27 cellular contexts compared by ENCODE assay signal in the genomic region with DNA sequence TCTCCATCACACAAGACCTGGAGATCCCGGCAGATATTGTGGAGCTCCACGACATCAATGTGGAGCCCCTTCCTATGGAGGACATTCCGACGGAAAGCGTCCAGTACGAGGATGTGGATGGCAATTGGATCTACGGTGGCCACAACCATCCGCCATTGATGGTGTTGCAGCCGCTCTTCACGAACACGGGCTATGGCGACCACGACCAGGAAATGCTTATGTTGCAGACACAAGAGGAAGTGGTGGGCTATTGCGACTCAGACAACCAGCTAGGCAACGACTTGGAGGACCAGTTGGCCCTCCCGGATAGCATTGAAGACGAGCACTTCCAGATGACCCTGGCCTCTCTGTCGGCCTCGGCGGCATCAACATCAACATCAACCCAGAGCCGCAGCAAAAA.
"Had no signal": no experiment of that assay in that cellular context is flagged by ENCODE, and none has a peak within 500 bp of the region (broad histone marks: within the 10 kb centered on the region; RNA-seq: fewer than 3 reads in every experiment).

No MANE protein-coding gene starts in this region.

- H3K9me3 ChIP-seq: ovary, psoas muscle, right lobe of liver, sigmoid colon, thoracic aorta, thyroid gland, tibial nerve, upper lobe of left lung, uterus had no signal

- H3K4me1 ChIP-seq: parathyroid adenoma, psoas muscle, right lobe of liver, sigmoid colon, stomach, thyroid gland, tibial nerve, upper lobe of left lung, uterus had no signal

- H3K36me3 ChIP-seq: ovary, thoracic aorta, uterus had no signal

- ATAC-seq: naive thymus-derived CD8-positive, alpha-beta T cell; natural killer cell treated with Interleukin-12 subunit alpha and Interleukin-12 subunit beta and Interleukin-15 and Interleukin-18, amount 100 ng/mL, for 72 hours; psoas muscle; right cardiac atrium; right lobe of liver; stimulated activated memory B cell treated with anti-CD40 and anti-IgM and Interleukin-4, amounts not matched to agents 10 μg/mL and 1 μg/mL and 100 μg/mL, for 72 hours had no signal

- DNase-seq: naive B cell; naive thymus-derived CD8-positive, alpha-beta T cell; nephron progenitor cell; occipital lobe; ovary; posterior cingulate gyrus; psoas muscle; right lobe of liver; sigmoid colon; small intestine; stimulated activated CD4-positive, alpha-beta T cell treated with anti-CD3 and anti-CD28 coated beads, Interleukin-12 subunit alpha, Interleukin-12 subunit beta, amount 100 ng/mL, for 4 hours; stimulated activated CD4-positive, alpha-beta T cell treated with anti-CD3 and anti-CD28 coated beads, Interleukin-1b, Interleukin-23, amount 100 ng/mL, for 48 hours; stimulated activated CD4-positive, alpha-beta T cell treated with anti-CD3 and anti-CD28 coated beads, Interleukin-4, amount 100 ng/mL, for 1 hour; stimulated activated CD4-positive, alpha-beta T cell treated with anti-CD3 and anti-CD28 coated beads, Interleukin-4, amount 100 ng/mL, for 4 hours; stimulated activated CD8-positive, alpha-beta memory T cell treated with anti-CD3 and anti-CD28 coated beads, Interleukin-4, amount 100 ng/mL, for 48 hours; stimulated activated naive CD4-positive, alpha-beta T cell treated with Interleukin-2 at 50 U/mL for 16 hours; stomach; thyroid gland; trophoblast cell; uterus had no signal

- H3K27me3 ChIP-seq: ovary, right lobe of liver, sigmoid colon, stomach, thyroid gland, tibial nerve, upper lobe of left lung, uterus had no signal

- H3K4me3 ChIP-seq: ovary, psoas muscle, right lobe of liver, sigmoid colon, stomach, thoracic aorta, thyroid gland, tibial nerve, upper lobe of left lung, uterus had no signal

- H3K27ac ChIP-seq: ovary, parathyroid adenoma, psoas muscle, right lobe of liver, sigmoid colon, stomach, thoracic aorta, thyroid gland, tibial nerve, upper lobe of left lung, uterus had no signal
